ENCODE assay signal across 11 cellular contexts in the genomic region with DNA sequence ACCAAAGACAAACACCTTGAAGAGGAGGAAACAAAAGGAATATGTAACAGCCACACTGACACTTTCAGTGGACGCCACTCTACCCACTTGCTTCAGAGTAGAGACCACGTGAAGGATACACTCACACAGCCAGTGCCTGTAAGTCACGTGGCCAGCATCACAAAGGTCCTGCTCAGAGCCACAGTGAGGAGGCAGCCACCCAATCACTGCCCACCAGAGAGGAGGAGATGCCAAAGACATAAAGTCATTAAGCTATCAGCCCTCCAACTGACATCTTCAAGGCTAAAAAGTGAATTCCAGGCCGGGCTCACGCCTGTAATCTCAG. TPM values are rescaled to one million over a fixed set of nuclear protein-coding genes. Genes with fewer than 3 reads are reported as not detected.
DNase-seq lines count a peak whose midpoint lies in the region; ATAC-seq lines count a peak whose summit lies in the region.
"Had no signal": no experiment of that assay in that cellular context is flagged by ENCODE, and none has a peak within 500 bp of the region (broad histone marks: within the 10 kb centered on the region; RNA-seq: fewer than 3 reads in every experiment).

No MANE protein-coding gene starts in this region.

- CTCF ChIA-PET in CD4-positive, alpha-beta memory T cell (lab: Charles Lee; ENCODE audit: partially characterized antibody), result interaction anchor here (1.3 to 2.2 kb wide), 2 partner anchors 85 to 133 kb away, joined by 3 to 5 read pairs; no protein-coding TSS in a partner anchor
- CTCF ChIA-PET in activated CD8-positive, alpha-beta memory T cell treated with anti-CD3 and anti-CD28 coated beads, Interleukin-2, amount 10 ng/mL, durations not matched to agents 7 days and 5 days (lab: Charles Lee), result interaction anchor here (0.7 to 2.7 kb wide), 3 partner anchors 18 to 1151 kb away, joined by 3 to 17 read pairs (median 4); a partner anchor contains a TSS
- CTCF ChIA-PET in naive thymus-derived CD4-positive, alpha-beta T cell (lab: Charles Lee), result no interaction called here

- H3K9me3 ChIP-seq in CD4-positive, alpha-beta memory T cell (ENCODE audit: control insufficient read depth in 1 of 2, low read length in 2 of 2), result no peaks in the 10 kb centered on the region
- no peaks in the 10 kb centered on the region for H3K9me3 ChIP-seq in naive thymus-derived CD4-positive, alpha-beta T cell (ENCODE audit: control insufficient read depth in 2 of 3, low read length in 3 of 3)

- H3K4me1 ChIP-seq in CD4-positive, alpha-beta memory T cell (ENCODE audit: insufficient read depth, low read length), result peaks cover 23% of the 10 kb centered on the region
- peaks cover 0 to 7% of the 10 kb centered on the region in 2 donors for H3K4me1 ChIP-seq in naive thymus-derived CD4-positive, alpha-beta T cell (ENCODE audit: control insufficient read depth in 2 of 2, insufficient read depth in 2 of 2, low read length in 2 of 2)

- H3K4me3 Mint-ChIP-seq in CD4-positive, alpha-beta memory T cell, result peak overlapping the region; percentile 85 to 96 (median 90)
- H3K4me3 Mint-ChIP-seq in activated CD8-positive, alpha-beta memory T cell treated with anti-CD3 and anti-CD28 coated beads, Interleukin-2, amount 10 ng/mL, durations not matched to agents 7 days and 5 days, result peak overlapping the region; percentile 74
- peak overlapping the region in 9 of 10 donors; percentile 72 to 92 (median 80) for H3K4me3 Mint-ChIP-seq in naive thymus-derived CD4-positive, alpha-beta T cell

- POLR2A ChIA-PET in CD4-positive, alpha-beta memory T cell (lab: Charles Lee; ENCODE audit: partially characterized antibody), result interaction anchor here (1.5 kb wide), 2 partner anchors 17 to 119 kb away, joined by 5 to 6 read pairs; no protein-coding TSS in a partner anchor
- POLR2A ChIA-PET in naive thymus-derived CD4-positive, alpha-beta T cell (lab: Charles Lee), result no interaction called here

- DNase-seq in CD4-positive, alpha-beta memory T cell, result peak in 4 of 5 donors; percentile 16 to 41 (median 20)
- peak; percentile 82 for DNase-seq in activated CD8-positive, alpha-beta memory T cell treated with anti-CD3 and anti-CD28 coated beads, Interleukin-2, amount 10 ng/mL, durations not matched to agents 7 days and 5 days
- no peak for DNase-seq in naive thymus-derived CD4-positive, alpha-beta T cell
- no peak for DNase-seq in HK-2 (ENCODE audit: unreplicated experiment)
- DNase-seq: NCI-H1105 treated with DMSO at 0.1 percent for 48 hours, trophoblast cell had no signal

- ATAC-seq in HG02642 (IDR thresholded peaks at IDR 0.05; ENCODE audit: poor library complexity, unreplicated experiment), result peak; percentile 29
- ATAC-seq in activated CD8-positive, alpha-beta memory T cell treated with anti-CD3 and anti-CD28 coated beads, Interleukin-2, amount 10 ng/mL, durations not matched to agents 7 days and 5 days, result peak; percentile 78
- ATAC-seq in naive thymus-derived CD4-positive, alpha-beta T cell, result peak; percentile 83
- no peak for ATAC-seq in GM21717 (IDR thresholded peaks at IDR 0.05; ENCODE audit: unreplicated experiment)
- no peak for ATAC-seq in HG02588 (IDR thresholded peaks at IDR 0.05; ENCODE audit: unreplicated experiment)
- no peak for ATAC-seq in HG02763 (IDR thresholded peaks at IDR 0.05; ENCODE audit: unreplicated experiment)

- H3K27me3 ChIP-seq in CD4-positive, alpha-beta memory T cell (ENCODE audit: insufficient read depth, low read length), result no peaks in the 10 kb centered on the region
- no peaks in the 10 kb centered on the region for H3K27me3 ChIP-seq in naive thymus-derived CD4-positive, alpha-beta T cell (ENCODE audit: control insufficient read depth in 2 of 2, insufficient read depth in 2 of 2, low read length in 2 of 2)

- peak overlapping the region; percentile 59 to 94 (median 86) for H3K27ac Mint-ChIP-seq in CD4-positive, alpha-beta memory T cell
- H3K27ac Mint-ChIP-seq in activated CD8-positive, alpha-beta memory T cell treated with anti-CD3 and anti-CD28 coated beads, Interleukin-2, amount 10 ng/mL, durations not matched to agents 7 days and 5 days, result peak overlapping the region; percentile 99
- H3K27ac Mint-ChIP-seq in naive thymus-derived CD4-positive, alpha-beta T cell, result peak overlapping the region in 8 of 9 donors; percentile 5 to 99 (median 86)

- H3K4me3 ChIP-seq in CD4-positive, alpha-beta memory T cell (ENCODE audit: low read length in 2 of 2), result peak overlapping the region in 1 of 2 donors; percentile 9
- H3K4me3 ChIP-seq in naive thymus-derived CD4-positive, alpha-beta T cell (ENCODE audit: low read length), result peak overlapping the region; percentile 29

- H3K4me1 Mint-ChIP-seq in CD4-positive, alpha-beta memory T cell, result peaks cover 20 to 29% (median 24%) of the 10 kb centered on the region in 4 donors
- H3K4me1 Mint-ChIP-seq in activated CD8-positive, alpha-beta memory T cell treated with anti-CD3 and anti-CD28 coated beads, Interleukin-2, amount 10 ng/mL, durations not matched to agents 7 days and 5 days, result peaks cover 40% of the 10 kb centered on the region
- peaks cover 14 to 33% (median 25%) of the 10 kb centered on the region in 7 donors for H3K4me1 Mint-ChIP-seq in naive thymus-derived CD4-positive, alpha-beta T cell

- intact Hi-C loops in CD4-positive, alpha-beta memory T cell (cut with micrococcal nuclease), result loop anchor here (2.0 to 10.0 kb wide), 3 partner anchors 40 to 134 kb away; a partner anchor contains a TSS
- intact Hi-C loops in naive thymus-derived CD4-positive, alpha-beta T cell (cut with micrococcal nuclease), result loop anchor here in 1 of 2 donors (1.0 to 2.0 kb wide), 2 partner anchors 18 to 120 kb away; a partner anchor contains a TSS

- H3K36me3 ChIP-seq in CD4-positive, alpha-beta memory T cell (ENCODE audit: insufficient read depth, low read length), result peaks cover 6% of the 10 kb centered on the region
- peaks cover 0 to 20% (median 0%) of the 10 kb centered on the region in 3 experiments for H3K36me3 ChIP-seq in naive thymus-derived CD4-positive, alpha-beta T cell (ENCODE audit: control insufficient read depth in 2 of 3, insufficient read depth in 3 of 3, low read length in 3 of 3)

- H3K27me3 Mint-ChIP-seq in CD4-positive, alpha-beta memory T cell, result no peaks in the 10 kb centered on the region
- H3K27me3 Mint-ChIP-seq in activated CD8-positive, alpha-beta memory T cell treated with anti-CD3 and anti-CD28 coated beads, Interleukin-2, amount 10 ng/mL, durations not matched to agents 7 days and 5 days, result no peaks in the 10 kb centered on the region
- H3K27me3 Mint-ChIP-seq in naive thymus-derived CD4-positive, alpha-beta T cell, result no peaks in the 10 kb centered on the region

- H3K27ac ChIP-seq in CD4-positive, alpha-beta memory T cell (ENCODE audit: low read depth, low read length), result peak overlapping the region; percentile 42
- no peak overlapping the region for H3K27ac ChIP-seq in naive thymus-derived CD4-positive, alpha-beta T cell (ENCODE audit: low read depth, low read length)

- no peaks in the 10 kb centered on the region for H3K9me3 Mint-ChIP-seq in CD4-positive, alpha-beta memory T cell
- H3K9me3 Mint-ChIP-seq in activated CD8-positive, alpha-beta memory T cell treated with anti-CD3 and anti-CD28 coated beads, Interleukin-2, amount 10 ng/mL, durations not matched to agents 7 days and 5 days (ENCODE audit: low read depth), result no peaks in the 10 kb centered on the region
- H3K9me3 Mint-ChIP-seq in naive thymus-derived CD4-positive, alpha-beta T cell, result no peaks in the 10 kb centered on the region

- peaks cover 15 to 17% of the 10 kb centered on the region in 2 donors for H3K36me3 Mint-ChIP-seq in CD4-positive, alpha-beta memory T cell
- peaks cover 36% of the 10 kb centered on the region for H3K36me3 Mint-ChIP-seq in activated CD8-positive, alpha-beta memory T cell treated with anti-CD3 and anti-CD28 coated beads, Interleukin-2, amount 10 ng/mL, durations not matched to agents 7 days and 5 days
- H3K36me3 Mint-ChIP-seq in naive thymus-derived CD4-positive, alpha-beta T cell, result peaks cover 3 to 39% (median 18%) of the 10 kb centered on the region in 5 donors

RNA-seq across cellular contexts. Expression of a gene that starts 39.6 kb away (rescaled TPM):
- total RNA-seq in CD4-positive, alpha-beta memory T cell, result 10 to 100 TPM; 32.5 to 42.5 TPM
- 10 to 100 TPM; 15.0 to 24.0 TPM for polyA plus RNA-seq in CD4-positive, alpha-beta memory T cell
- 10 to 100 TPM; 27.0 to 35.3 TPM for total RNA-seq in activated CD8-positive, alpha-beta memory T cell treated with anti-CD3 and anti-CD28 coated beads, Interleukin-2, amount 10 ng/mL, durations not matched to agents 7 days and 5 days
- 10 to 100 TPM; 26.8 to 72.7 (median 39.4) TPM for total RNA-seq in naive thymus-derived CD4-positive, alpha-beta T cell
- polyA plus RNA-seq in naive thymus-derived CD4-positive, alpha-beta T cell, result 10 to 100 TPM; 18.5 to 20.7 TPM

RNA-seq across cellular contexts. Expression of a gene that starts 45.1 kb away (rescaled TPM):
- total RNA-seq in CD4-positive, alpha-beta memory T cell, result 1 to 10 TPM; 2.5 to 3.2 TPM
- 1 to 10 TPM; 1.6 to 2.1 TPM for polyA plus RNA-seq in CD4-positive, alpha-beta memory T cell
- total RNA-seq in activated CD8-positive, alpha-beta memory T cell treated with anti-CD3 and anti-CD28 coated beads, Interleukin-2, amount 10 ng/mL, durations not matched to agents 7 days and 5 days, result 1 to 10 TPM; 5.0 to 7.3 TPM
- total RNA-seq in naive thymus-derived CD4-positive, alpha-beta T cell, result 10 to 100 TPM in 1 of 5 experiments, 1 to 10 TPM in 4; 1.8 to 13.3 (median 3.3) TPM
- polyA plus RNA-seq in naive thymus-derived CD4-positive, alpha-beta T cell, result 1 to 10 TPM; 3.0 to 3.3 TPM
- polyA plus RNA-seq: neural cell had no signal

Comparison
In these comparisons a context has a peak if more than half of its experiments do, and no peak if none do; other contexts are left out.
1. DNase-seq: peak in CD4-positive, alpha-beta memory T cell (4 of 5) and activated CD8-positive, alpha-beta memory T cell treated with anti-CD3 and anti-CD28 coated beads, Interleukin-2, amount 10 ng/mL, durations not matched to agents 7 days and 5 days (single experiment); none in naive thymus-derived CD4-positive, alpha-beta T cell (0 of 9) and HK-2 (single experiment).
2. ATAC-seq: peak in HG02642 (single experiment), activated CD8-positive, alpha-beta memory T cell treated with anti-CD3 and anti-CD28 coated beads, Interleukin-2, amount 10 ng/mL, durations not matched to agents 7 days and 5 days (single experiment) and naive thymus-derived CD4-positive, alpha-beta T cell (single experiment); none in GM21717 (single experiment), HG02588 (single experiment) and HG02763 (single experiment).
3. Peak in every context shown above with its lines, with median percentiles within 50 percentile points of each other: H3K27ac Mint-ChIP-seq and H3K4me3 Mint-ChIP-seq.